Comparison of ENCODE assay signal across 9 cellular contexts in genomic region chr1:17574502-17574901, GRCh38. TPM values are rescaled to one million over a fixed set of nuclear protein-coding genes. Genes with fewer than 3 reads are reported as not detected.
DNase-seq lines count a peak whose midpoint lies in the region; ATAC-seq and TF ChIP-seq lines count a peak whose summit lies in the region.
"Had no signal": no experiment of that assay in that cellular context is flagged by ENCODE, and none has a peak within 500 bp of the region (broad histone marks: within the 10 kb centered on the region; RNA-seq: fewer than 3 reads in every experiment).

No MANE protein-coding gene starts in this region.

- TF ChIP-seq EP300 in SK-N-SH (IDR thresholded peaks at IDR 0.05; ENCODE audit: borderline replicate concordance in 1 of 2, low read depth in 1 of 2, low read length in 1 of 2) (no peak), gastroesophageal sphincter (IDR thresholded peaks at IDR 0.05) (no peak), sigmoid colon (IDR thresholded peaks at IDR 0.05) (no peak)

- no peaks in the 10 kb centered on the region for H3K9me3 Mint-ChIP-seq in T-cell
- H3K9me3 Mint-ChIP-seq: activated B cell treated with CpG ODN at 0.5 μM for 24 hours; stimulated activated memory B cell treated with anti-CD40 and anti-IgM and Interleukin-4, amounts not matched to agents 10 μg/mL and 1 μg/mL and 100 μg/mL, for 72 hours had no signal

- ATAC-seq in gastroesophageal sphincter: no peak
- ATAC-seq in lower lobe of right lung: no peak
- no peak for ATAC-seq in T-cell (replicated peaks in 1 of 4)

- no peak overlapping the region for H3K9ac ChIP-seq in SK-N-SH
- H3K9ac ChIP-seq in GM23248: no peak overlapping the region

- H3K9me3 ChIP-seq in HEK293 (ENCODE audit: control insufficient read depth, insufficient read depth, low read depth, low read length) (no peaks in the 10 kb centered on the region), SK-N-SH (no peaks in the 10 kb centered on the region), gastroesophageal sphincter (no peaks in the 10 kb centered on the region), sigmoid colon (no peaks in the 10 kb centered on the region), lower lobe of right lung (no peaks in the 10 kb centered on the region), GM23248 (ENCODE audit: low read depth) (no peaks in the 10 kb centered on the region)

- H3K4me2 ChIP-seq in SK-N-SH (no peak overlapping the region), GM23248 (ENCODE audit: unreplicated experiment) (no peak overlapping the region)

- 88% methylated on average over 10 of the region's 11 CpGs for WGBS in SK-N-SH (ENCODE audit: low lambda C conversion rate)
- WGBS in gastroesophageal sphincter (ENCODE audit: low coverage in 1 of 2), 2 donors: 37 to 40% methylated on average over 1 to 9 of the region's 11 CpGs
- WGBS in sigmoid colon, 2 donors: 36 to 54% methylated on average over 11 of the region's 11 CpGs
- WGBS in GM23248 (ENCODE audit: low coverage in 1 of 2, low lambda C conversion rate in 2 of 2, missing lambda C conversion rate in 2 of 2), 2 experiments: 75 to 78% methylated on average over 11 of the region's 11 CpGs

- H3K79me2 ChIP-seq in SK-N-SH (ENCODE audit: insufficient read depth): peaks cover 41% of the 10 kb centered on the region
- peaks cover 93% of the 10 kb centered on the region for H3K79me2 ChIP-seq in GM23248 (ENCODE audit: insufficient read depth)

- no peak overlapping the region for H3K4me3 Mint-ChIP-seq in T-cell
- H3K4me3 Mint-ChIP-seq: activated B cell treated with CpG ODN at 0.5 μM for 24 hours; stimulated activated memory B cell treated with anti-CD40 and anti-IgM and Interleukin-4, amounts not matched to agents 10 μg/mL and 1 μg/mL and 100 μg/mL, for 72 hours had no signal

- H3K36me3 Mint-ChIP-seq in T-cell: no peaks in the 10 kb centered on the region
- H3K36me3 Mint-ChIP-seq: stimulated activated memory B cell treated with anti-CD40 and anti-IgM and Interleukin-4, amounts not matched to agents 10 μg/mL and 1 μg/mL and 100 μg/mL, for 72 hours had no signal

- TF ChIP-seq CTCF in HEK293 (tag by site-specific recombination; IDR thresholded peaks at IDR 0.05): peak; percentile 61; the same call in 1 of the 2 replicates
- no peak; the same call in 1 of the 2 replicates for TF ChIP-seq CTCF in SK-N-SH (IDR thresholded peaks at IDR 0.05)
- peak in 3 of 4 experiments; percentile 35 to 49 (median 37) for TF ChIP-seq CTCF in gastroesophageal sphincter (IDR thresholded peaks at IDR 0.05)
- TF ChIP-seq CTCF in sigmoid colon (IDR thresholded peaks at IDR 0.05): peak in 1 of 4 experiments; percentile 16
- TF ChIP-seq CTCF in lower lobe of right lung (IDR thresholded peaks at IDR 0.05): no peak

- no peak overlapping the region for H3K27ac Mint-ChIP-seq in T-cell
- H3K27ac Mint-ChIP-seq: activated B cell treated with CpG ODN at 0.5 μM for 24 hours; stimulated activated memory B cell treated with anti-CD40 and anti-IgM and Interleukin-4, amounts not matched to agents 10 μg/mL and 1 μg/mL and 100 μg/mL, for 72 hours had no signal

- TF ChIP-seq RAD21 in SK-N-SH (IDR thresholded peaks at IDR 0.05; ENCODE audit: low read length): peak; percentile 38

- H2AFZ ChIP-seq in SK-N-SH (ENCODE audit: low read depth) (no peak overlapping the region), GM23248 (no peak overlapping the region)

- peak; percentile 57 for DNase-seq in SK-N-SH
- DNase-seq in sigmoid colon: no peak
- no peak for DNase-seq in lower lobe of right lung
- DNase-seq in T-cell: no peak
- no peak for DNase-seq in GM23248
- DNase-seq: activated B cell treated with CpG ODN at 0.5 μM for 24 hours had no signal

- no peaks in the 10 kb centered on the region for H3K4me1 ChIP-seq in HEK293 (ENCODE audit: control insufficient read depth, insufficient read depth, low read length)
- H3K4me1 ChIP-seq in SK-N-SH (ENCODE audit: control insufficient read depth in 1 of 2, insufficient read depth in 2 of 2, low read depth in 1 of 2, low read length in 1 of 2): peaks cover 6 to 29% of the 10 kb centered on the region in 2 experiments; a peak in 2 of 4 replicates
- peaks cover 0 to 99% (median 60%) of the 10 kb centered on the region in 3 donors for H3K4me1 ChIP-seq in gastroesophageal sphincter
- H3K4me1 ChIP-seq in sigmoid colon: peaks cover 0 to 78% (median 67%) of the 10 kb centered on the region in 4 donors
- peaks cover 12% of the 10 kb centered on the region for H3K4me1 ChIP-seq in lower lobe of right lung
- H3K4me1 ChIP-seq in GM23248 (ENCODE audit: insufficient read depth): peaks cover 6% of the 10 kb centered on the region

- H3K27me3 ChIP-seq in SK-N-SH (ENCODE audit: insufficient read depth): no peaks in the 10 kb centered on the region
- H3K27me3 ChIP-seq in gastroesophageal sphincter: no peaks in the 10 kb centered on the region
- no peaks in the 10 kb centered on the region for H3K27me3 ChIP-seq in sigmoid colon
- H3K27me3 ChIP-seq in lower lobe of right lung (ENCODE audit: low read depth): no peaks in the 10 kb centered on the region
- H3K27me3 ChIP-seq in GM23248 (replicated peaks; ENCODE audit: insufficient read depth): no peaks in the 10 kb centered on the region

- no peaks in the 10 kb centered on the region for H3K9me2 ChIP-seq in SK-N-SH
- no peaks in the 10 kb centered on the region for H3K9me2 ChIP-seq in GM23248 (ENCODE audit: insufficient read depth)

- peaks cover 9% of the 10 kb centered on the region for H3F3A ChIP-seq in SK-N-SH (replicated peaks; ENCODE audit: insufficient read depth)
- peaks cover 12% of the 10 kb centered on the region for H3F3A ChIP-seq in GM23248 (ENCODE audit: insufficient read depth)

- H3K4me3 ChIP-seq in HEK293 (ENCODE audit: low read depth, low read length) (no peak overlapping the region), SK-N-SH (ENCODE audit: low read depth in 2 of 2, low read length in 1 of 2) (no peak overlapping the region), gastroesophageal sphincter (no peak overlapping the region), sigmoid colon (no peak overlapping the region), lower lobe of right lung (no peak overlapping the region), GM23248 (no peak overlapping the region)

- H3K36me3 ChIP-seq in HEK293 (ENCODE audit: control insufficient read depth in 2 of 2, insufficient read depth in 1 of 2, low read length in 2 of 2) (no peaks in the 10 kb centered on the region), SK-N-SH (replicated peaks in 1 of 2; ENCODE audit: control insufficient read depth in 1 of 2, insufficient read depth in 2 of 2, low read length in 1 of 2) (no peaks in the 10 kb centered on the region), gastroesophageal sphincter (no peaks in the 10 kb centered on the region), sigmoid colon (no peaks in the 10 kb centered on the region), lower lobe of right lung (no peaks in the 10 kb centered on the region), GM23248 (ENCODE audit: low read depth) (no peaks in the 10 kb centered on the region)

- intact Hi-C loops in sigmoid colon (cut with DNase I): no loop called here
- intact Hi-C loops in lower lobe of right lung (cut with DNase I): no loop called here

- no peaks in the 10 kb centered on the region for H3K4me1 Mint-ChIP-seq in T-cell
- H3K4me1 Mint-ChIP-seq: activated B cell treated with CpG ODN at 0.5 μM for 24 hours; stimulated activated memory B cell treated with anti-CD40 and anti-IgM and Interleukin-4, amounts not matched to agents 10 μg/mL and 1 μg/mL and 100 μg/mL, for 72 hours had no signal

- CTCF ChIA-PET in HEK293 (lab: Yijun Ruan, JAX): interaction anchor here (0.8 to 5.9 kb wide), 12 partner anchors 10 to 80 kb away, joined by 3 to 48 read pairs (median 3); no protein-coding TSS in a partner anchor
- CTCF ChIA-PET in SK-N-SH (lab: Yijun Ruan, JAX): interaction anchor here (0.7 to 5.8 kb wide), 12 partner anchors 9 to 1007 kb away, joined by 3 to 42 read pairs (median 6); no protein-coding TSS in a partner anchor
- CTCF ChIA-PET in T-cell (lab: Charles Lee): no interaction called here

- in situ Hi-C loops in GM23248 (cut with MboI): no loop called here

- H4K20me1 ChIP-seq in SK-N-SH (ENCODE audit: insufficient read depth) (peaks cover 7% of the 10 kb centered on the region; the same call in 1 of the 2 replicates), GM23248 (ENCODE audit: insufficient read depth) (no peaks in the 10 kb centered on the region)

- POLR2A ChIA-PET in HEK293 (lab: Yijun Ruan, JAX) (no interaction called here), SK-N-SH (lab: Yijun Ruan, JAX) (interaction anchor here (0.7 kb wide), 1 partner anchor 14 kb away, joined by 3 read pairs; no protein-coding TSS in a partner anchor), T-cell (lab: Charles Lee) (no interaction called here)

- peaks cover 15 to 18% of the 10 kb centered on the region in 2 donors for H3K27me3 Mint-ChIP-seq in T-cell

- TF ChIP-seq POLR2A in gastroesophageal sphincter (IDR thresholded peaks at IDR 0.05) (no peak), sigmoid colon (IDR thresholded peaks at IDR 0.05) (no peak)

- H3K27ac ChIP-seq in HEK293 (ENCODE audit: extremely low read depth, low read depth, low read length) (no peak overlapping the region), SK-N-SH (ENCODE audit: low read depth in 2 of 2, low read length in 1 of 2) (no peak overlapping the region), gastroesophageal sphincter (peak overlapping the region; percentile 27 to 97 (median 94)), sigmoid colon (peak overlapping the region; percentile 55 to 97 (median 84)), lower lobe of right lung (no peak overlapping the region), GM23248 (no peak overlapping the region)

TF ChIP-seq in HEK293, 187 proteins besides CTCF, POLR2A, EP300 and RAD21 (continues in another document):
- TF ChIP-seq ZNF600 (tag by site-specific recombination; IDR thresholded peaks at IDR 0.05) (peak; percentile 35; the same call in 1 of the 2 replicates), YY1 (tag by site-specific recombination; IDR thresholded peaks at IDR 0.05) (no peak)

TF ChIP-seq in SK-N-SH, 30 proteins besides CTCF, POLR2A, EP300 and RAD21 (continues in another document):
- no peak for TF ChIP-seq TCF12 (IDR thresholded peaks at IDR 0.05)
- TF ChIP-seq CHD2 (IDR thresholded peaks at IDR 0.05; ENCODE audit: low read length, partially characterized antibody): no peak
- TF ChIP-seq MEF2A (IDR thresholded peaks at IDR 0.05; ENCODE audit: borderline replicate concordance, low read depth): no peak

RNA-seq across cellular contexts. Expression of gene ARHGEF10L, which starts 35.0 kb away (rescaled TPM):
- polyA plus RNA-seq in SK-N-SH (2012; rRNA removed) (12.5 and 12.6 TPM in 2 replicates), sigmoid colon (10 to 100 TPM; 28.7 to 76.2 (median 33.0) TPM), GM23248 (2016; fragmentation: Nextera tagmentation; extraction: Ambion mirVana) (6.0 TPM in 2 replicates)
- 3.7 and 6.3 TPM in 2 replicates for polyA plus RNA-seq in SK-N-SH (2012; cell fraction: cytosol; rRNA removed)
- 35.6 and 35.9 TPM in 2 replicates for polyA plus RNA-seq in SK-N-SH (2012; cell fraction: nucleus; rRNA removed)
- total RNA-seq in gastroesophageal sphincter (10 to 100 TPM; 50.9 to 97.0 (median 80.3) TPM), sigmoid colon (10 to 100 TPM; 25.0 to 44.9 (median 32.1) TPM), lower lobe of right lung (57.9 TPM), T-cell (under 1 TPM in 3 of 5 donors, not detected in 2; 0.12 to 0.30 (median 0.22) TPM)
- total RNA-seq in GM23248 (2014; rRNA removed; shearing (Covaris generic)): 16.1 and 19.3 TPM in 2 replicates

Comparison
In these comparisons a context has a peak if more than half of its experiments do, and no peak if none do; other contexts are left out.
1. H3K27ac ChIP-seq: peak in gastroesophageal sphincter (4 of 4) and sigmoid colon (4 of 4); none in HEK293 (single experiment), SK-N-SH (0 of 2), lower lobe of right lung (single experiment) and GM23248 (single experiment).
2. CTCF ChIP-seq: peak in HEK293 (single experiment) and gastroesophageal sphincter (3 of 4); none in SK-N-SH (single experiment) and lower lobe of right lung (single experiment).
3. RNA of gene ARHGEF10L, which starts 35.0 kb away (total RNA-seq): 50.9 to 97.0 TPM in gastroesophageal sphincter, 57.9 TPM in lower lobe of right lung (single experiment), 25.0 to 44.9 TPM in sigmoid colon and 16.1 to 19.3 TPM in GM23248; 0.12 to 0.30 TPM in T-cell; every median in the first group is over 10 times any median in the second.
4. CTCF ChIA-PET loops: an anchor here in HEK293 (0.8 to 5.9 kb wide) and SK-N-SH (0.7 to 5.8 kb wide); none called in T-cell.
5. Of the 4 proteins assayed by ChIP-seq in both HEK293 and SK-N-SH: peak only in HEK293: CTCF; only in SK-N-SH: none; in both: none; in neither: 3.